15 cellular contexts compared by ENCODE assay signal in the genomic region with DNA sequence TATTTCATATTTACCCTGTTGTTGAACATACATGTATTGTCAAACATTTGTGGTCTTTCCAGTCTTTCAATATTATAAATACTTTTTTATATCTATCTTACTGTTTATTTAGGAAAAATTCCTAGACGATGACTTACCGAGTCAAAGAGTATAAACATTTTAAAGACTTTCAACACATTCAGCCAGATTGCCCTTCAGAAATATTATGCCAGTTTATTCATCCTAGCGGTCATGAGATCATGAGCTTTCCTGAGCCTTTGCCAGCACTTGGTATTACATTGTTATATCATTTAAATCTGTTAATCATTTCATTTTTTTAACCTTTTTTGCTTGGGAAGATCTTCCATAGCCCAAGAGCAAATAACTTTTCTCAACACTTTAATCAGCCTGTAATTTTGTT.
DNase-seq lines count a peak whose midpoint lies in the region; FAIRE-seq and TF ChIP-seq lines count a peak whose summit lies in the region.
"Had no signal": no experiment of that assay in that cellular context is flagged by ENCODE, and none has a peak within 500 bp of the region (broad histone marks: within the 10 kb centered on the region; RNA-seq: fewer than 3 reads in every experiment).

No MANE protein-coding gene starts in this region.

- H3K36me3 Mint-ChIP-seq in osteocyte (ENCODE audit: unreplicated experiment): peaks cover 3% of the 10 kb centered on the region
- H3K36me3 Mint-ChIP-seq: activated CD4-positive, alpha-beta memory T cell treated with anti-CD3 and anti-CD28 coated beads for 36 hours had no signal

- peak; percentile 72 for DNase-seq in Caki2 (ENCODE audit: low read depth)
- peak; percentile 77 for DNase-seq in RCC 7860 (ENCODE audit: low spot score)
- peak; percentile 86 for DNase-seq in epithelial cell of esophagus (ENCODE audit: low read depth)
- no peak for DNase-seq in osteocyte (ENCODE audit: extremely low spot score, unreplicated experiment)
- DNase-seq in NCI-H1436 treated with DMSO at 0.1 percent for 48 hours (lab: John Stamatoyannopoulos, UW): no peak
- no peak for DNase-seq in epidermal melanocyte (ENCODE audit: insufficient read length, low spot score)
- DNase-seq in NCI-H2171 treated with DMSO at 0.1 percent for 48 hours (lab: John Stamatoyannopoulos, UW): no peak
- DNase-seq in NCI-H1694 treated with DMSO at 0.1 percent for 48 hours (lab: John Stamatoyannopoulos, UW): no peak
- DNase-seq: activated naive CD4-positive, alpha-beta T cell treated with Interleukin-2 at 50 U/mL for 16 hours; right lobe of liver; T-helper 1 cell had no signal

- in situ Hi-C loops in Caki2 (cut with HindIII; ENCODE audit: low pct_unique_long_range_greater_than_20kb, low sequenced_read_pairs): no loop called here

- no peak overlapping the region for H3K4me3 Mint-ChIP-seq in osteocyte (ENCODE audit: unreplicated experiment)
- H3K4me3 Mint-ChIP-seq: activated CD4-positive, alpha-beta memory T cell treated with anti-CD3 and anti-CD28 coated beads for 36 hours had no signal

- TF ChIP-seq CTCF in epithelial cell of esophagus (IDR thresholded peaks at IDR 0.05; ENCODE audit: insufficient read depth, low read depth, low read length, missing control alignments) (no peak), osteocyte (IDR thresholded peaks at IDR 0.05) (no peak)

- H3K4me1 Mint-ChIP-seq in osteocyte (ENCODE audit: unreplicated experiment): peaks cover 39% of the 10 kb centered on the region

- H3K27ac Mint-ChIP-seq in osteocyte (ENCODE audit: unreplicated experiment): peak overlapping the region; percentile 77

- no peak overlapping the region for H3K4me3 ChIP-seq in epithelial cell of esophagus (ENCODE audit: low read length)
- H3K4me3 ChIP-seq: HAP-1, right lobe of liver, upper lobe of left lung had no signal

- peak; percentile 96 for FAIRE-seq in RCC 7860 (lab: Jason Lieb, UNC)

- H3K9me3 Mint-ChIP-seq in osteocyte (ENCODE audit: unreplicated experiment): no peaks in the 10 kb centered on the region
- H3K9me3 Mint-ChIP-seq: activated CD4-positive, alpha-beta memory T cell treated with anti-CD3 and anti-CD28 coated beads for 36 hours; CD4-positive, alpha-beta memory T cell had no signal

- H3K27me3 Mint-ChIP-seq in osteocyte (ENCODE audit: unreplicated experiment): no peaks in the 10 kb centered on the region
- H3K27me3 Mint-ChIP-seq: activated CD4-positive, alpha-beta memory T cell treated with anti-CD3 and anti-CD28 coated beads for 36 hours; CD4-positive, alpha-beta memory T cell had no signal

Comparison
In these comparisons a context has a peak if more than half of its experiments do, and no peak if none do; other contexts are left out.
1. DNase-seq: peak in Caki2 (single experiment), RCC 7860 (single experiment) and epithelial cell of esophagus (single experiment); none in osteocyte (single experiment), NCI-H1436 treated with DMSO at 0.1 percent for 48 hours (single experiment), epidermal melanocyte (single experiment), NCI-H2171 treated with DMSO at 0.1 percent for 48 hours (single experiment) and NCI-H1694 treated with DMSO at 0.1 percent for 48 hours (single experiment).